Comparison of ENCODE assay signal across 8 cellular contexts in the genomic region with DNA sequence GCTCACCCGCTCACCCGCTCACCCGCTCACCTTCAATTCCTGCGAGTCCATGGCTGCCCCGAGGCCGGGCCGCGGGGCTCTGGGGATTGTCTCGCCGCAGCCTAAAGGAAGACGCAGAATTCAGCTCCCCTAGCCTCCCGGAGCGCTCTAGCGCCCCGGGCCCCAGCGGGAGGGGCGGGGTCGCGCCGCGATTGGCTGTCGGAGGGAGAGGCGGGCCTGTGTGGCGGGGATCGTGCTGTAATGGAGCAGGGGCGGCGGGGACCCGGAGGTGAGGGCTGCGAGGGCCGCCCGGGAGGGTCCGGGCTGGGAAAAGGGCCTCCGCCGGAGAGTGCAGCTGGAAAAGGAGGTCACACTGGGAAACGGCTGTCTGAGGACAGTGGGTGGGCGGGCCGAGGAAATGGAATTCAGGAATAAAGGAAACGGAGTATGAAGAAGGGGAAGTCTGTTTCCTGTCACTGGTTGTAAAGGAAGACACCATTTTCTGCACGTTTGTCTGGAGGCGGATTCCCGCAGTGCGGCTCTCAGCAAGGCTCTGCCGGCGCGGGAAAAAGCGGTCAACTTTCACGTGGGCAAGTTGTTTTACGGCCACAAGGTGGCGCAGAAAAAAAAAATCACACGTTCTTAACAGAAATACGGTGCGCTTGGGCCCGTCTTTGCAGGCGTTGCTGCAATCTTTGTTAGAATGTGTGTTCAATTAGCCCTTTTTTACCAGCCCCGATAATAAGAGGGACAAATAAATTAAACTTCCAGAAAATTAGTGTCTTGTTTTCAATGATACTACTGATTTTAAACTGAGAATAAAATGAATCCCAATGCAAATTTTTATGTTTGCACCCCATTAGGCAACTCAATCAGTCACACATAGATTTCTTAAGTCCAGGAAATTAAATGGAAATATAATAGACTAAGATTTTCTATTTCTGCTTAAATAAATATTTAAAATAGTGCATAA. TPM values are rescaled to one million over a fixed set of nuclear protein-coding genes. Genes with fewer than 3 reads are reported as not detected.
DNase-seq lines count a peak whose midpoint lies in the region; ATAC-seq and TF ChIP-seq lines count a peak whose summit lies in the region.

A gene (minus strand): TSS at position 122 of the 952 bp plus-strand sequence. CDS start 71 bp downstream, at position 51.

- no peak within 1 kb of the TSS for H3K4me3 Mint-ChIP-seq in effector memory CD8-positive, alpha-beta T cell

- H3K27ac Mint-ChIP-seq in effector memory CD8-positive, alpha-beta T cell, result peak within 1 kb of the TSS in 1 of 2 donors; percentile 38

- H3K4me1 Mint-ChIP-seq in effector memory CD8-positive, alpha-beta T cell (ENCODE audit: low read depth in 2 of 2), result peaks cover 0 to 8% of the 10 kb centered on the region in 2 donors

- peak; percentile 62 for TF ChIP-seq CTCF in GM20000 (IDR thresholded peaks at IDR 0.05; ENCODE audit: extremely low read depth, missing control alignments)

- CTCF ChIA-PET in activated CD8-positive, alpha-beta memory T cell treated with anti-CD3 and anti-CD28 coated beads for 36 hours (lab: Charles Lee), result interaction anchor here (0.7 to 1.5 kb wide), 4 partner anchors 17 to 174 kb away, joined by 3 to 9 read pairs (median 4); a partner anchor contains a TSS

- H3K36me3 Mint-ChIP-seq in effector memory CD8-positive, alpha-beta T cell (ENCODE audit: insufficient read depth), result no peaks in the 10 kb centered on the region

- H3K27me3 Mint-ChIP-seq in effector memory CD8-positive, alpha-beta T cell, result no peaks in the 10 kb centered on the region

- POLR2A ChIA-PET in activated CD8-positive, alpha-beta memory T cell treated with anti-CD3 and anti-CD28 coated beads for 36 hours (lab: Charles Lee), result interaction anchor here (0.5 to 0.8 kb wide), 3 partner anchors 13 to 160 kb away, joined by 3 to 4 read pairs (median 3); a partner anchor contains a TSS

- no peaks in the 10 kb centered on the region for H3K9me3 Mint-ChIP-seq in effector memory CD8-positive, alpha-beta T cell

- DNase-seq in COR-L47 (lab: John Stamatoyannopoulos, UW), result peak; percentile 97
- DNase-seq in GM20000 (ENCODE audit: low spot score), result peak; percentile 95
- DNase-seq in HT-29 (ENCODE audit: low spot score), result peak; percentile 90
- DNase-seq in NOMO-1 (lab: John Stamatoyannopoulos, UW; ENCODE audit: unreplicated experiment in 2 of 2), result peak; percentile 92 to 94
- peak; percentile 92 to 93 (median 92) for DNase-seq in effector memory CD8-positive, alpha-beta T cell
- DNase-seq in medulla oblongata (ENCODE audit: extremely low spot score), result peak; percentile 96
- peak; percentile 85 for DNase-seq in stimulated activated CD8-positive, alpha-beta memory T cell treated with anti-CD3 and anti-CD28 coated beads, Interleukin-12 subunit alpha, Interleukin-12 subunit beta, amount 100 ng/mL, for 1 hour (ENCODE audit: low read depth)

- peak; percentile 90 for ATAC-seq in effector memory CD8-positive, alpha-beta T cell (replicated peaks)

RNA-seq across cellular contexts. Expression of the gene that starts here (rescaled TPM):
- 6.3 and 6.9 TPM in 2 replicates for total RNA-seq in HT-29 (2014; rRNA removed; shearing (Covaris generic))
- 10 to 100 TPM; 18.6 to 19.1 TPM for total RNA-seq in activated CD8-positive, alpha-beta memory T cell treated with anti-CD3 and anti-CD28 coated beads for 36 hours

Comparison
In these comparisons a context has a peak if more than half of its experiments do, and no peak if none do; other contexts are left out.
1. Peak in every context shown above with its lines: DNase-seq and ATAC-seq.